Comparison of ENCODE assay signal across 28 cellular contexts in the genomic region with DNA sequence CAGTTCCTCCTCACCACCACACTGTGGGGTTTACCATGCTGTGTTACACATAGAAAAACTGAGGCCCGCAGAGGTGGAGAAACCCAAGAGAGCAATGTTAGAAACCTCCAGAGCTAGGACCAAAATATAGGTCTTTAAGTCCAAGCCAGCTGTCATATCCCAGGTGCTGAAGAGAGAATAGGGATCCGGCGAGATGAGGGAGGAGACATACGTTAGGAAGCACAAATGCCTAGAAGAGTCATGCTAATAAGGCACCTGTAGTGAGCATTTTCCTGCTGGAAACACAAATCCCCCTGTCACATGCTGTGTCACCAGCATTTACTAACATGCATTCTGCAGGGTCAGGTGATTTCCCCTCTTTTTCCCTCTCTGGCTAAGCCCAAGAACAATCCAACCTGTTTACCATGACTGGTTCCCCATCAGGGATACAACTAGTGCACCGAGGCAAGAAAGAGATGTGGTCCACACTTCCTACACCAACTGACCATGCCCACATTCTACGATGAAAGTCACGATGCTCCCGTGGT.
"Had no signal": no experiment of that assay in that cellular context is flagged by ENCODE, and none has a peak within 500 bp of the region (broad histone marks: within the 10 kb centered on the region; RNA-seq: fewer than 3 reads in every experiment).

No MANE protein-coding gene starts in this region.

- FAIRE-seq: bronchial epithelial cell, islet of Langerhans had no signal

- H3K27ac ChIP-seq: adrenal gland, colonic mucosa, parathyroid adenoma, tibial nerve, uterus had no signal

- H3K36me3 ChIP-seq: adrenal gland, colonic mucosa, tibial nerve, uterus had no signal

- ATAC-seq: activated CD4-positive, alpha-beta T cell treated with anti-CD3 and anti-CD28 coated beads for 36 hours; left colon; mucosa of descending colon; right cardiac atrium; stimulated activated effector memory CD8-positive, alpha-beta T cell treated with anti-CD3 and anti-CD28 coated beads, Interleukin-12 subunit alpha, Interleukin-12 subunit beta, amount 100 ng/mL, for 72 hours; stimulated activated naive CD8-positive, alpha-beta T cell treated with anti-CD3 and anti-CD28 coated beads, Interleukin-15, amount 100 ng/mL, for 72 hours had no signal

- DNase-seq: activated B cell treated with CpG ODN at 0.5 μM for 24 hours; activated CD4-positive, alpha-beta T cell treated with anti-CD3 and anti-CD28 coated beads for 36 hours; activated CD4-positive, alpha-beta T cell treated with anti-CD3 and anti-CD28 coated beads, Interleukin-2, amount 50 U/mL, for 4 hours; activated CD8-positive, alpha-beta memory T cell treated with anti-CD3 and anti-CD28 coated beads for 24 hours; activated CD8-positive, alpha-beta memory T cell treated with anti-CD3 and anti-CD28 coated beads, Interleukin-2, amount 50 U/mL, for 4 hours; activated naive CD4-positive, alpha-beta T cell; activated T-cell treated with anti-CD3 and anti-CD28 coated beads, Interleukin-2, amount 50 U/mL, for 24 hours; adrenal gland; colonic mucosa; endodermal cell; foreskin fibroblast; glutamatergic neuron; left colon; mesendoderm; mucosa of descending colon; nephron progenitor cell; right cardiac atrium; stimulated activated CD4-positive, alpha-beta T cell treated with anti-CD3 and anti-CD28 coated beads, Interleukin-2, amount 100 ng/mL, for 24 hours; stimulated activated naive CD8-positive, alpha-beta T cell treated with anti-CD3 and anti-CD28 coated beads, Interleukin-15, amount 100 ng/mL, for 72 hours; T-helper 1 cell; T-helper 9 cell; uterus had no signal

- H3K4me1 ChIP-seq: adrenal gland, colonic mucosa, uterus had no signal

- H3K9me3 ChIP-seq: adrenal gland, colonic mucosa, mucosa of descending colon, tibial nerve, uterus had no signal

- H3K4me3 ChIP-seq: adrenal gland, colonic mucosa, hepatocyte, mucosa of descending colon, tibial nerve, uterus had no signal

- H3K27me3 ChIP-seq: adrenal gland, colonic mucosa, hepatocyte, tibial nerve, uterus had no signal
